ENCODE assay signal across 13 cellular contexts in genomic region chr11:99325807-99326206, GRCh38.
A peak's percentile ranks its signal among the peaks of the same experiment; 100 is the strongest.
DNase-seq lines count a peak whose midpoint lies in the region; ATAC-seq and TF ChIP-seq lines count a peak whose summit lies in the region.
"Had no signal": no experiment of that assay in that cellular context is flagged by ENCODE, and none has a peak within 500 bp of the region (broad histone marks: within the 10 kb centered on the region; RNA-seq: fewer than 3 reads in every experiment).

No MANE protein-coding gene starts in this region.

- no peaks in the 10 kb centered on the region for H3K4me1 Mint-ChIP-seq in mesothelial cell of epicardium

- TF ChIP-seq CTCF in mesothelial cell of epicardium (IDR thresholded peaks at IDR 0.05; ENCODE audit: unreplicated experiment) (no peak), GM10266 (IDR thresholded peaks at IDR 0.05; ENCODE audit: control insufficient read depth, insufficient read depth, low read depth, missing control alignments) (no peak)

- H3K36me3 Mint-ChIP-seq in mesothelial cell of epicardium: no peaks in the 10 kb centered on the region

- H3K4me3 Mint-ChIP-seq in mesothelial cell of epicardium: no peak overlapping the region

- DNase-seq in AML-193 (lab: John Stamatoyannopoulos, UW): peak; percentile 59 to 70
- peak; percentile 94 for DNase-seq in NCI-H226
- peak; percentile 30 for DNase-seq in brain pericyte (ENCODE audit: low read depth, low spot score)
- DNase-seq in mesothelial cell of epicardium (ENCODE audit: low spot score in 2 of 2, unreplicated experiment in 2 of 2): no peak
- no peak for DNase-seq in GM10266 (ENCODE audit: extremely low spot score)
- DNase-seq in NCI-H1417 treated with DMSO at 0.1 percent for 48 hours (lab: John Stamatoyannopoulos, UW): no peak
- DNase-seq: activated CD8-positive, alpha-beta memory T cell treated with anti-CD3 and anti-CD28 coated beads, Interleukin-2, amount 50 U/mL, for 4 hours; body of pancreas; NCI-H446 treated with DMSO at 0.1 percent for 48 hours; sigmoid colon had no signal

- no peaks in the 10 kb centered on the region for H3K9me3 Mint-ChIP-seq in mesothelial cell of epicardium

- ATAC-seq in GM18867 (IDR thresholded peaks at IDR 0.05; ENCODE audit: unreplicated experiment) (no peak), GM19395 (IDR thresholded peaks at IDR 0.05; ENCODE audit: unreplicated experiment) (no peak)
- ATAC-seq: body of pancreas, gastroesophageal sphincter had no signal

- peak overlapping the region; percentile 91 for H3K27ac Mint-ChIP-seq in mesothelial cell of epicardium

- H3K27me3 Mint-ChIP-seq in mesothelial cell of epicardium (ENCODE audit: low read depth): no peaks in the 10 kb centered on the region

Comparison
In these comparisons a context has a peak if more than half of its experiments do, and no peak if none do; other contexts are left out.
1. DNase-seq: peak in AML-193 (2 of 2), NCI-H226 (single experiment) and brain pericyte (single experiment); none in mesothelial cell of epicardium (0 of 2), GM10266 (single experiment) and NCI-H1417 treated with DMSO at 0.1 percent for 48 hours (single experiment).